7 cellular contexts compared by ENCODE assay signal in the genomic region with DNA sequence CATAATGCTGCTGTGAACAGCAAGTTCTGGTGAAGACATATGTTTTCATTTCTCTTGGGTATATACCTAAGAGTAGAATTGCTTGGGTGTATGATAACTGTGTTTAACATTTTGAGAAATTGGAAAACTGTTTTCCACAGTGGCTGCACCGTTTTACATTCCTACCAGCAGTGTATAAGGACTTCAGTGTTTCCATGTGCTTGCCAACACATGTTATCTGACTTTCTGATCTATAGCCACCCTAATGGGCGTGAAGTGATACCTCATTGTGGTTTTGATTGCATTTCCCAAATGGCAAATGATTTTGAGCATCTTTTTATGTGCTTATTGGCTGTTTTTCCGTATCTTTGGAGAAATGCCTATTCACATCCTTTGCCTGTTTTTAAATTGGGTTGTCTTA. TPM values are rescaled to one million over a fixed set of nuclear protein-coding genes. Genes with fewer than 3 reads are reported as not detected.
A peak's percentile ranks its signal among the peaks of the same experiment; 100 is the strongest.
DNase-seq lines count a peak whose midpoint lies in the region; ATAC-seq and TF ChIP-seq lines count a peak whose summit lies in the region.
"Not testable (repeated sequence)": the region's sequence is repeated elsewhere in the genome, so short reads cannot be mapped to it uniquely, and the experiment has no call there.
"Had no signal": no experiment of that assay in that cellular context is flagged by ENCODE, and none has a peak within 500 bp of the region (broad histone marks: within the 10 kb centered on the region; RNA-seq: fewer than 3 reads in every experiment).

No MANE protein-coding gene starts in this region.

- H3K36me3 ChIP-seq in smooth muscle cell (ENCODE audit: low read depth): not testable (repeated sequence)

- 68% methylated on average over 2 of the region's 3 CpGs for WGBS in smooth muscle cell (ENCODE audit: low lambda C conversion rate)

- peak; percentile 54 for ATAC-seq in activated naive CD8-positive, alpha-beta T cell treated with anti-CD3 and anti-CD28 coated beads, Interleukin-2, amount 50 U/mL, for 24 hours
- peak; percentile 40 for ATAC-seq in effector memory CD8-positive, alpha-beta T cell (replicated peaks)

- not testable (repeated sequence) for H3K9me3 ChIP-seq in smooth muscle cell (replicated peaks; ENCODE audit: low read depth)

- H3K4me3 ChIP-seq in fibroblast of the aortic adventitia (ENCODE audit: low read depth, low read length); smooth muscle cell: not testable (repeated sequence)

- not testable (repeated sequence) for H2AFZ ChIP-seq in smooth muscle cell (ENCODE audit: low read depth)

- not testable (repeated sequence) for H3K27me3 Mint-ChIP-seq in activated naive CD8-positive, alpha-beta T cell treated with anti-CD3 and anti-CD28 coated beads, Interleukin-2, amount 50 U/mL, for 24 hours; effector memory CD8-positive, alpha-beta T cell

- peak; percentile 32 for DNase-seq in EH (ENCODE audit: low read depth)
- DNase-seq in RPMI7951 (ENCODE audit: low read depth): peak; percentile 64
- DNase-seq in activated naive CD8-positive, alpha-beta T cell treated with anti-CD3 and anti-CD28 coated beads, Interleukin-2, amount 50 U/mL, for 24 hours; effector memory CD8-positive, alpha-beta T cell; smooth muscle cell (lab: John Stamatoyannopoulos, UW; ENCODE audit: unreplicated experiment): not testable (repeated sequence)
- peak; percentile 2 for DNase-seq in fibroblast of the aortic adventitia (ENCODE audit: low read depth)

- not testable (repeated sequence) for H3K27me3 ChIP-seq in smooth muscle cell (ENCODE audit: low read depth)

- H4K20me1 ChIP-seq in smooth muscle cell (ENCODE audit: low read depth): not testable (repeated sequence)

- not testable (repeated sequence) for H3K9me3 Mint-ChIP-seq in activated naive CD8-positive, alpha-beta T cell treated with anti-CD3 and anti-CD28 coated beads, Interleukin-2, amount 50 U/mL, for 24 hours; effector memory CD8-positive, alpha-beta T cell

- TF ChIP-seq CTCF in fibroblast of the aortic adventitia (IDR thresholded peaks at IDR 0.05; ENCODE audit: insufficient read depth, low read length): not testable (repeated sequence)
- peak; percentile 5 for TF ChIP-seq CTCF in smooth muscle cell (IDR thresholded peaks at IDR 0.05; ENCODE audit: borderline replicate concordance, insufficient read depth, poor library complexity, severe bottlenecking)

- H3K4me1 Mint-ChIP-seq in activated naive CD8-positive, alpha-beta T cell treated with anti-CD3 and anti-CD28 coated beads, Interleukin-2, amount 50 U/mL, for 24 hours; effector memory CD8-positive, alpha-beta T cell (ENCODE audit: low read depth in 2 of 2): not testable (repeated sequence)

- H3K36me3 Mint-ChIP-seq in activated naive CD8-positive, alpha-beta T cell treated with anti-CD3 and anti-CD28 coated beads, Interleukin-2, amount 50 U/mL, for 24 hours (ENCODE audit: low read depth); effector memory CD8-positive, alpha-beta T cell (ENCODE audit: insufficient read depth): not testable (repeated sequence)

- not testable (repeated sequence) for H3K27ac Mint-ChIP-seq in activated naive CD8-positive, alpha-beta T cell treated with anti-CD3 and anti-CD28 coated beads, Interleukin-2, amount 50 U/mL, for 24 hours; effector memory CD8-positive, alpha-beta T cell

- H3K4me1 ChIP-seq in smooth muscle cell (ENCODE audit: low read depth): not testable (repeated sequence)

- H3K4me3 Mint-ChIP-seq in activated naive CD8-positive, alpha-beta T cell treated with anti-CD3 and anti-CD28 coated beads, Interleukin-2, amount 50 U/mL, for 24 hours; effector memory CD8-positive, alpha-beta T cell: not testable (repeated sequence)

- H3K9ac ChIP-seq in smooth muscle cell (ENCODE audit: low read depth): not testable (repeated sequence)

- not testable (repeated sequence) for H3K27ac ChIP-seq in smooth muscle cell (ENCODE audit: low read depth)

- not testable (repeated sequence) for H3K4me2 ChIP-seq in smooth muscle cell

- not testable (repeated sequence) for H3F3A ChIP-seq in smooth muscle cell (ENCODE audit: low read depth)

- H3K79me2 ChIP-seq in smooth muscle cell (ENCODE audit: low read depth): not testable (repeated sequence)

RNA-seq across cellular contexts. Expression of a gene that starts 18.5 kb away (rescaled TPM):
- total RNA-seq in RPMI7951 (2014; rRNA removed; shearing (Covaris generic)): 0.10 and 0.24 TPM in 2 replicates
- 0.45 and 0.49 TPM in 2 replicates for total RNA-seq in fibroblast of the aortic adventitia (ENCODE audit: low replicate concordance)
- 0.22 and 1.3 TPM in 2 replicates for total RNA-seq in smooth muscle cell
- polyA plus RNA-seq in smooth muscle cell: 1.2 and 1.9 TPM in 2 replicates
- polyA plus RNA-seq: GM23248 had no signal
